In genomic region chr17:60119162-60119561, GRCh38 we compare ENCODE assay signal across 12 cellular contexts. TPM values are rescaled to one million over a fixed set of nuclear protein-coding genes. Genes with fewer than 3 reads are reported as not detected.
DNase-seq lines count a peak whose midpoint lies in the region; ATAC-seq, FAIRE-seq and TF ChIP-seq lines count a peak whose summit lies in the region.
"Not testable (repeated sequence)": the region's sequence is repeated elsewhere in the genome, so short reads cannot be mapped to it uniquely, and the experiment has no call there.
"Had no signal": no experiment of that assay in that cellular context is flagged by ENCODE, and none has a peak within 500 bp of the region (broad histone marks: within the 10 kb centered on the region; RNA-seq: fewer than 3 reads in every experiment).

No MANE protein-coding gene starts in this region.

- H3K9me3 Mint-ChIP-seq in activated CD8-positive, alpha-beta memory T cell treated with anti-CD3 and anti-CD28 coated beads, Interleukin-2, amount 10 ng/mL, durations not matched to agents 7 days and 5 days (ENCODE audit: low read depth); memory B cell; stimulated activated effector memory CD8-positive, alpha-beta T cell treated with anti-CD3 and anti-CD28 coated beads, Interleukin-12 subunit alpha, Interleukin-12 subunit beta, amount 100 ng/mL, for 72 hours: not testable (repeated sequence)

- TF ChIP-seq POLR2A in body of pancreas (IDR thresholded peaks at IDR 0.05): not testable (repeated sequence)

- H3K4me3 ChIP-seq in body of pancreas; right cardiac atrium (ENCODE audit: low read length): not testable (repeated sequence)

- not testable (repeated sequence) for H3K36me3 ChIP-seq in body of pancreas (replicated peaks in 1 of 2; ENCODE audit: insufficient read depth in 1 of 2, low read depth in 2 of 2)

- H3K4me3 Mint-ChIP-seq in activated CD8-positive, alpha-beta memory T cell treated with anti-CD3 and anti-CD28 coated beads, Interleukin-2, amount 10 ng/mL, durations not matched to agents 7 days and 5 days; memory B cell; stimulated activated effector memory CD8-positive, alpha-beta T cell treated with anti-CD3 and anti-CD28 coated beads, Interleukin-12 subunit alpha, Interleukin-12 subunit beta, amount 100 ng/mL, for 72 hours: not testable (repeated sequence)

- not testable (repeated sequence) for H3K27me3 Mint-ChIP-seq in activated CD8-positive, alpha-beta memory T cell treated with anti-CD3 and anti-CD28 coated beads, Interleukin-2, amount 10 ng/mL, durations not matched to agents 7 days and 5 days; memory B cell

- not testable (repeated sequence) for H3K4me1 ChIP-seq in body of pancreas; right cardiac atrium (ENCODE audit: control insufficient read depth, insufficient read depth, low read length)

- no CpG with 5 or more reads among the region's 15 CpGs for WGBS in body of pancreas, 2 donors
- WGBS in right cardiac atrium: no CpG with 5 or more reads among the region's 15 CpGs

- H3K27ac ChIP-seq in body of pancreas; right cardiac atrium (ENCODE audit: low read length): not testable (repeated sequence)

- not testable (repeated sequence) for H3K4me1 Mint-ChIP-seq in activated CD8-positive, alpha-beta memory T cell treated with anti-CD3 and anti-CD28 coated beads, Interleukin-2, amount 10 ng/mL, durations not matched to agents 7 days and 5 days; memory B cell; stimulated activated effector memory CD8-positive, alpha-beta T cell treated with anti-CD3 and anti-CD28 coated beads, Interleukin-12 subunit alpha, Interleukin-12 subunit beta, amount 100 ng/mL, for 72 hours

- peak; percentile 47 for FAIRE-seq in GM18507 (lab: Jason Lieb, UNC)

- not testable (repeated sequence) for H3K27me3 ChIP-seq in body of pancreas; right cardiac atrium (ENCODE audit: control insufficient read depth, insufficient read depth)

- DNase-seq in GM18507 (ENCODE audit: extremely low spot score, insufficient read length, low read depth); activated CD8-positive, alpha-beta memory T cell treated with anti-CD3 and anti-CD28 coated beads, Interleukin-2, amount 10 ng/mL, durations not matched to agents 7 days and 5 days; body of pancreas; right cardiac atrium; memory B cell (ENCODE audit: low spot score in 2 of 2); stimulated activated effector memory CD8-positive, alpha-beta T cell treated with anti-CD3 and anti-CD28 coated beads, Interleukin-12 subunit alpha, Interleukin-12 subunit beta, amount 100 ng/mL, for 72 hours (ENCODE audit: low spot score in 2 of 2): not testable (repeated sequence)

- intact Hi-C loops in body of pancreas (cut with DNase I); right cardiac atrium (cut with DNase I): not testable (repeated sequence)

- H3K9me3 ChIP-seq in body of pancreas; right cardiac atrium (ENCODE audit: control insufficient read depth, low read length): not testable (repeated sequence)

- not testable (repeated sequence) for H3K27ac Mint-ChIP-seq in activated CD8-positive, alpha-beta memory T cell treated with anti-CD3 and anti-CD28 coated beads, Interleukin-2, amount 10 ng/mL, durations not matched to agents 7 days and 5 days; memory B cell; stimulated activated effector memory CD8-positive, alpha-beta T cell treated with anti-CD3 and anti-CD28 coated beads, Interleukin-12 subunit alpha, Interleukin-12 subunit beta, amount 100 ng/mL, for 72 hours

- ATAC-seq in HG02759 (IDR thresholded peaks at IDR 0.05; ENCODE audit: unreplicated experiment): peak; percentile 45
- peak; percentile 67 for ATAC-seq in SK-N-SH treated with all-trans-retinoic acid at 6 μM for 48 hours
- ATAC-seq in activated CD8-positive, alpha-beta memory T cell treated with anti-CD3 and anti-CD28 coated beads, Interleukin-2, amount 10 ng/mL, durations not matched to agents 7 days and 5 days: peak; percentile 34
- ATAC-seq in body of pancreas: peak; percentile 15
- ATAC-seq in right cardiac atrium: peak; percentile 5 to 27
- ATAC-seq in memory B cell (ENCODE audit: low read depth): peak; percentile 51
- peak; percentile 40 for ATAC-seq in stimulated activated effector memory CD8-positive, alpha-beta T cell treated with anti-CD3 and anti-CD28 coated beads, Interleukin-12 subunit alpha, Interleukin-12 subunit beta, amount 100 ng/mL, for 72 hours

- CTCF ChIA-PET in activated CD8-positive, alpha-beta memory T cell treated with anti-CD3 and anti-CD28 coated beads, Interleukin-2, amount 10 ng/mL, durations not matched to agents 7 days and 5 days (lab: Charles Lee): not testable (repeated sequence)

- H3K36me3 Mint-ChIP-seq in activated CD8-positive, alpha-beta memory T cell treated with anti-CD3 and anti-CD28 coated beads, Interleukin-2, amount 10 ng/mL, durations not matched to agents 7 days and 5 days; memory B cell; stimulated activated effector memory CD8-positive, alpha-beta T cell treated with anti-CD3 and anti-CD28 coated beads, Interleukin-12 subunit alpha, Interleukin-12 subunit beta, amount 100 ng/mL, for 72 hours: not testable (repeated sequence)

- TF ChIP-seq CTCF in body of pancreas (IDR thresholded peaks at IDR 0.05): not testable (repeated sequence)

RNA-seq across cellular contexts. Expression of gene CA4, which starts 30.6 kb away (rescaled TPM):
- not detected for total RNA-seq in activated CD8-positive, alpha-beta memory T cell treated with anti-CD3 and anti-CD28 coated beads, Interleukin-2, amount 10 ng/mL, durations not matched to agents 7 days and 5 days
- total RNA-seq in body of pancreas (10 to 100 TPM in 1 of 2 donors, 1 to 10 TPM in 1; 6.2 to 18.8 TPM), right cardiac atrium (10 to 100 TPM in 1 of 4 donors, 1 to 10 TPM in 3; 2.3 to 11.3 (median 4.3) TPM)
- 17.6 TPM for polyA plus RNA-seq in right cardiac atrium
- total RNA-seq: A172; CD8-positive, alpha-beta memory T cell; G401; NCI-H460 had no signal
- polyA plus RNA-seq: CD8-positive, alpha-beta memory T cell had no signal

RNA-seq across cellular contexts. Expression of gene HEATR6, which starts 40.4 kb away (rescaled TPM):
- 10 to 100 TPM; 23.1 to 23.6 TPM for total RNA-seq in activated CD8-positive, alpha-beta memory T cell treated with anti-CD3 and anti-CD28 coated beads, Interleukin-2, amount 10 ng/mL, durations not matched to agents 7 days and 5 days
- 1 to 10 TPM; 2.3 to 9.1 TPM for total RNA-seq in body of pancreas
- 10 to 100 TPM; 11.6 to 14.9 (median 13.5) TPM for total RNA-seq in right cardiac atrium
- polyA plus RNA-seq in right cardiac atrium: 7.4 TPM

Comparison
In these comparisons a context has a peak if more than half of its experiments do, and no peak if none do; other contexts are left out.
1. ATAC-seq: peak in every context shown above with its lines; median percentile 67 in SK-N-SH treated with all-trans-retinoic acid at 6 μM for 48 hours; 51 in memory B cell; 45 in HG02759; 40 in stimulated activated effector memory CD8-positive, alpha-beta T cell treated with anti-CD3 and anti-CD28 coated beads, Interleukin-12 subunit alpha, Interleukin-12 subunit beta, amount 100 ng/mL, for 72 hours; 34 in activated CD8-positive, alpha-beta memory T cell treated with anti-CD3 and anti-CD28 coated beads, Interleukin-2, amount 10 ng/mL, durations not matched to agents 7 days and 5 days; 16 in right cardiac atrium; 15 in body of pancreas.